ENCODE assay signal across 18 cellular contexts in the genomic region with DNA sequence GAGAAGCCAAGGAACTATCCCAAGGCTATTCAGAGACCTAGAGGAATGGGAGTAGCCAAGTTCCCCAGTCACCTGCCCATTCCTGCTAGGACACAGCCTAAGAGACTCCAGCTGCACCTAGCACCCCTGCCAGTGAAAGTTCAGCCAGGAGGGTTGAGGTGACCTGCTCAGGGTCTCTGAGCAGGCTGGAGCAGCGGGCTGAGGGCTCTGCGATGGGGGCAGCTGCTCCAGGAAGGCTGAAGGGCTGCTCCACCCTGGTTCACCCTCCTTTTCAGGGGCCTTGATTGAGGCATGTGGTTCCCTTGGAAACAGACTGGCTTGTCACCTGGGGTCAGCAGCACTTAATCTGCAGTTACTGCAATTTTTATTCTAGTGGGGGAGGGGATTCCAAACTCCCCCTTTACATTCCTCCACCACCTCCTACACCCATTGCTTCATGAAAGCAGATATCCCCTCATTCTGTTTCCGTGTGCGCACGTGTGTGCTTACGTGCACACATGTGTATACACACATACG.
"Had no signal": no experiment of that assay in that cellular context is flagged by ENCODE, and none has a peak within 500 bp of the region (broad histone marks: within the 10 kb centered on the region; RNA-seq: fewer than 3 reads in every experiment).

No MANE protein-coding gene starts in this region.

- FAIRE-seq: astrocyte, bronchial epithelial cell, islet of Langerhans, small intestine had no signal

- ATAC-seq: naive thymus-derived CD8-positive, alpha-beta T cell; T-helper 17 cell had no signal

- DNase-seq: activated CD4-positive, alpha-beta T cell treated with anti-CD3 and anti-CD28 coated beads for 48 hours; activated naive CD4-positive, alpha-beta T cell treated with anti-CD3 and anti-CD28 coated beads, Interleukin-2, amount 50 U/mL, for 16 hours; activated T-cell treated with anti-CD3 and anti-CD28 coated beads, Interleukin-2, amount 50 U/mL, for 24 hours; dermis blood vessel endothelial cell; foreskin melanocyte; left ventricle myocardium inferior; naive thymus-derived CD8-positive, alpha-beta T cell; right cardiac atrium; small intestine; stimulated activated CD4-positive, alpha-beta T cell treated with anti-CD3 and anti-CD28 coated beads, Interleukin-4, amount 100 ng/mL, for 24 hours; stimulated activated naive CD4-positive, alpha-beta T cell treated with Interleukin-2 at 50 U/mL for 16 hours; substantia nigra; T-helper 17 cell had no signal

- H3K27ac ChIP-seq: epithelial cell of prostate, left ventricle myocardium inferior, tibial nerve had no signal

- H3K4me3 ChIP-seq: left ventricle myocardium inferior, tibial nerve had no signal

- H3K27me3 ChIP-seq: tibial nerve had no signal

- H3K36me3 ChIP-seq: left ventricle myocardium inferior, tibial nerve had no signal
